Comparison of ENCODE assay signal across 8 cellular contexts in genomic region chr1:53061123-53061858, GRCh38. TPM values are rescaled to one million over a fixed set of nuclear protein-coding genes. Genes with fewer than 3 reads are reported as not detected.
A peak's percentile ranks its signal among the peaks of the same experiment; 100 is the strongest.
DNase-seq lines count a peak whose midpoint lies in the region; ATAC-seq and TF ChIP-seq lines count a peak whose summit lies in the region.

No MANE protein-coding gene starts in this region.

- H3K4me1 Mint-ChIP-seq in HFFc6 (ENCODE audit: low read depth), result peaks cover 36% of the 10 kb centered on the region
- H3K4me1 Mint-ChIP-seq in stimulated activated naive B cell treated with anti-CD40 and anti-IgM and Interleukin-4, amounts not matched to agents 10 μg/mL and 1 μg/mL and 100 μg/mL, for 72 hours, result peaks cover 6 to 11% of the 10 kb centered on the region in 2 donors
- no peaks in the 10 kb centered on the region for H3K4me1 Mint-ChIP-seq in activated T-helper 1 cell treated with anti-CD3 and anti-CD28 coated beads, Interleukin-12 subunit alpha, Interleukin-12 subunit beta, Interleukin-2, Interleukin-4 antibody, amounts not matched to agents 30 ng/mL and 10 ng/mL and 1 ng/mL, durations not matched to agents 14 hours and 24 hours and 36 hours (ENCODE audit: low read depth)

- no peak for DNase-seq in HFFc6
- no peak for DNase-seq in coronary artery (ENCODE audit: low spot score)
- DNase-seq in lower lobe of right lung, result peak; percentile 46
- DNase-seq in stimulated activated naive B cell treated with anti-CD40 and anti-IgM and Interleukin-4, amounts not matched to agents 10 μg/mL and 1 μg/mL and 100 μg/mL, for 72 hours, result no peak
- DNase-seq in NCI-H446 treated with DMSO at 0.1 percent for 48 hours (lab: John Stamatoyannopoulos, UW), result no peak
- DNase-seq in activated T-helper 1 cell treated with anti-CD3 and anti-CD28 coated beads, Interleukin-12 subunit alpha, Interleukin-12 subunit beta, Interleukin-2, Interleukin-4 antibody, amounts not matched to agents 30 ng/mL and 10 ng/mL and 1 ng/mL, durations not matched to agents 14 hours and 24 hours and 36 hours (ENCODE audit: low spot score), result no peak

- H3K9me3 Mint-ChIP-seq in HFFc6, result no peaks in the 10 kb centered on the region
- no peaks in the 10 kb centered on the region for H3K9me3 Mint-ChIP-seq in stimulated activated naive B cell treated with anti-CD40 and anti-IgM and Interleukin-4, amounts not matched to agents 10 μg/mL and 1 μg/mL and 100 μg/mL, for 72 hours
- H3K9me3 Mint-ChIP-seq in activated T-helper 1 cell treated with anti-CD3 and anti-CD28 coated beads, Interleukin-12 subunit alpha, Interleukin-12 subunit beta, Interleukin-2, Interleukin-4 antibody, amounts not matched to agents 30 ng/mL and 10 ng/mL and 1 ng/mL, durations not matched to agents 14 hours and 24 hours and 36 hours, result no peaks in the 10 kb centered on the region

- H3K27me3 ChIP-seq in lower lobe of right lung (ENCODE audit: low read depth), result peaks cover 24% of the 10 kb centered on the region

- no peak for TF ChIP-seq CTCF in HFFc6 (IDR thresholded peaks at IDR 0.05)
- no peak for TF ChIP-seq CTCF in coronary artery (IDR thresholded peaks at IDR 0.05)
- no peak for TF ChIP-seq CTCF in lower lobe of right lung (IDR thresholded peaks at IDR 0.05)

- intact Hi-C loops in lower lobe of right lung (cut with DNase I), result no loop called here
- intact Hi-C loops in activated T-helper 1 cell treated with anti-CD3 and anti-CD28 coated beads, Interleukin-12 subunit alpha, Interleukin-12 subunit beta, Interleukin-2, Interleukin-4 antibody, amounts not matched to agents 30 ng/mL and 10 ng/mL and 1 ng/mL, durations not matched to agents 14 hours and 24 hours and 36 hours (cut with micrococcal nuclease), result loop anchor here (10.0 kb wide), 1 partner anchor 124 kb away; no protein-coding TSS in a partner anchor

- H3K36me3 ChIP-seq in lower lobe of right lung, result no peaks in the 10 kb centered on the region

- H3K27ac Mint-ChIP-seq in HFFc6, result peak overlapping the region; percentile 73
- H3K27ac Mint-ChIP-seq in stimulated activated naive B cell treated with anti-CD40 and anti-IgM and Interleukin-4, amounts not matched to agents 10 μg/mL and 1 μg/mL and 100 μg/mL, for 72 hours, result no peak overlapping the region
- no peak overlapping the region for H3K27ac Mint-ChIP-seq in activated T-helper 1 cell treated with anti-CD3 and anti-CD28 coated beads, Interleukin-12 subunit alpha, Interleukin-12 subunit beta, Interleukin-2, Interleukin-4 antibody, amounts not matched to agents 30 ng/mL and 10 ng/mL and 1 ng/mL, durations not matched to agents 14 hours and 24 hours and 36 hours

- no peaks in the 10 kb centered on the region for H3K36me3 Mint-ChIP-seq in HFFc6 (ENCODE audit: low read depth)
- no peaks in the 10 kb centered on the region for H3K36me3 Mint-ChIP-seq in stimulated activated naive B cell treated with anti-CD40 and anti-IgM and Interleukin-4, amounts not matched to agents 10 μg/mL and 1 μg/mL and 100 μg/mL, for 72 hours
- H3K36me3 Mint-ChIP-seq in activated T-helper 1 cell treated with anti-CD3 and anti-CD28 coated beads, Interleukin-12 subunit alpha, Interleukin-12 subunit beta, Interleukin-2, Interleukin-4 antibody, amounts not matched to agents 30 ng/mL and 10 ng/mL and 1 ng/mL, durations not matched to agents 14 hours and 24 hours and 36 hours (ENCODE audit: low read depth), result no peaks in the 10 kb centered on the region

- H3K27ac ChIP-seq in coronary artery, result peak overlapping the region; percentile 50 to 87
- H3K27ac ChIP-seq in lower lobe of right lung, result peak overlapping the region; percentile 69

- peaks cover 4% of the 10 kb centered on the region; the same call in 1 of the 2 replicates for H3K27me3 Mint-ChIP-seq in HFFc6 (ENCODE audit: insufficient read depth)
- peaks cover 40 to 52% of the 10 kb centered on the region in 2 donors for H3K27me3 Mint-ChIP-seq in stimulated activated naive B cell treated with anti-CD40 and anti-IgM and Interleukin-4, amounts not matched to agents 10 μg/mL and 1 μg/mL and 100 μg/mL, for 72 hours
- peaks cover 41% of the 10 kb centered on the region for H3K27me3 Mint-ChIP-seq in activated T-helper 1 cell treated with anti-CD3 and anti-CD28 coated beads, Interleukin-12 subunit alpha, Interleukin-12 subunit beta, Interleukin-2, Interleukin-4 antibody, amounts not matched to agents 30 ng/mL and 10 ng/mL and 1 ng/mL, durations not matched to agents 14 hours and 24 hours and 36 hours (ENCODE audit: insufficient read depth)

- H3K4me3 ChIP-seq in coronary artery, result peak overlapping the region; percentile 91
- H3K4me3 ChIP-seq in lower lobe of right lung, result peak overlapping the region; percentile 63

- ATAC-seq in lower lobe of right lung (peak; percentile 25 to 40), HG02763 (IDR thresholded peaks at IDR 0.05; ENCODE audit: unreplicated experiment) (no peak), GM21723 (IDR thresholded peaks at IDR 0.05; ENCODE audit: unreplicated experiment) (no peak)
- ATAC-seq in stimulated activated naive B cell treated with anti-CD40 and anti-IgM and Interleukin-4, amounts not matched to agents 10 μg/mL and 1 μg/mL and 100 μg/mL, for 72 hours (replicated peaks), result no peak

- peak overlapping the region; percentile 72 for H3K4me3 Mint-ChIP-seq in HFFc6
- H3K4me3 Mint-ChIP-seq in stimulated activated naive B cell treated with anti-CD40 and anti-IgM and Interleukin-4, amounts not matched to agents 10 μg/mL and 1 μg/mL and 100 μg/mL, for 72 hours, result peak overlapping the region; percentile 11 to 55
- no peak overlapping the region for H3K4me3 Mint-ChIP-seq in activated T-helper 1 cell treated with anti-CD3 and anti-CD28 coated beads, Interleukin-12 subunit alpha, Interleukin-12 subunit beta, Interleukin-2, Interleukin-4 antibody, amounts not matched to agents 30 ng/mL and 10 ng/mL and 1 ng/mL, durations not matched to agents 14 hours and 24 hours and 36 hours

- H3K4me1 ChIP-seq in lower lobe of right lung, result peaks cover 11% of the 10 kb centered on the region

- H3K9me3 ChIP-seq in lower lobe of right lung, result no peaks in the 10 kb centered on the region

RNA-seq across cellular contexts. Expression of gene PODN, which starts 0.7 kb away (rescaled TPM):
- 10 to 100 TPM in 5 of 6 experiments, 1 to 10 TPM in 1; 9.4 to 12.9 (median 10.8) TPM for total RNA-seq in HFFc6 (2021; fragmentation: NEBNext Ultra II Directional; extraction: Animal tissue kit (Norgen Biotek cat#: 25700))
- 64.0 TPM for total RNA-seq in lower lobe of right lung
- not detected in 2 replicates for total RNA-seq in activated T-helper 1 cell treated with anti-CD3 and anti-CD28 coated beads, Interleukin-12 subunit alpha, Interleukin-12 subunit beta, Interleukin-2, Interleukin-4 antibody, amounts not matched to agents 30 ng/mL and 10 ng/mL and 1 ng/mL, durations not matched to agents 14 hours and 24 hours and 36 hours

Comparison
In these comparisons a context has a peak if more than half of its experiments do, and no peak if none do; other contexts are left out.
1. ATAC-seq: peak in lower lobe of right lung (2 of 2); none in stimulated activated naive B cell treated with anti-CD40 and anti-IgM and Interleukin-4, amounts not matched to agents 10 μg/mL and 1 μg/mL and 100 μg/mL, for 72 hours (0 of 2), HG02763 (single experiment) and GM21723 (single experiment).
2. RNA of gene PODN, which starts 0.7 kb away (total RNA-seq): 64.0 TPM in lower lobe of right lung (single experiment) and 9.4 to 12.9 TPM in HFFc6; not detected in activated T-helper 1 cell treated with anti-CD3 and anti-CD28 coated beads, Interleukin-12 subunit alpha, Interleukin-12 subunit beta, Interleukin-2, Interleukin-4 antibody, amounts not matched to agents 30 ng/mL and 10 ng/mL and 1 ng/mL, durations not matched to agents 14 hours and 24 hours and 36 hours; every median in the first group is over 10 times any median in the second.